In the genomic region with DNA sequence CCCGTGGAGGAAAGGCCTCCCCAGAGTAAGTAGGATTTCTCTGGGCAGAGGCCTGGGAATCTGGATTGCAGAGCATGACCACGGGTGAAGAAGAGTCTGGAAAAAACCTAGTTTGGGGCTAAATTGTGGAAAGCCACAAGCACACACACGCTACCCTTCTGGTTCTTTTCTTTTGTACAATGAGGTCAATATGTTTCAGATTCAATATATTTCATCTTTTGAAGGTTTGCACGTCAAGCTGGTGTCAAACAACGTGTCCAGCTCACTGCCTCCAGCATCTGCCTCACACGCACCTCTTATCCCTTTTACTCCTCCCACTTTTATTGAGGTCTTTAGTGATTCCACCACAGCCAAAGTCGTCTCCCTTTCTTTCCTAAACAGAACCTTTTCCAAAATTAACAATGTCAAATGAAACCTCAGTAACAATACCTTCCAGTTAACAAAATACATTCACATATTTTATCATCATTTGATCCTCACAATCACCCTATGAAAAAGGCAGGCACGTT, we compare ENCODE assay signal across 8 cellular contexts. TPM values are rescaled to one million over a fixed set of nuclear protein-coding genes. Genes with fewer than 3 reads are reported as not detected.
DNase-seq lines count a peak whose midpoint lies in the region; ATAC-seq and TF ChIP-seq lines count a peak whose summit lies in the region.

No MANE protein-coding gene starts in this region.

- H3K36me3 ChIP-seq in smooth muscle cell (ENCODE audit: low read depth) = no peaks in the 10 kb centered on the region

- TF ChIP-seq CTCF in AG10803 (conservative IDR thresholded peaks at IDR 0.05; ENCODE audit: low read length) = no peak
- TF ChIP-seq CTCF in GM20000 (IDR thresholded peaks at IDR 0.05; ENCODE audit: extremely low read depth, missing control alignments) = no peak
- no peak for TF ChIP-seq CTCF in RWPE1 (conservative IDR thresholded peaks at IDR 0.05; ENCODE audit: low read depth)
- no peak for TF ChIP-seq CTCF in fibroblast of villous mesenchyme (IDR thresholded peaks at IDR 0.05; ENCODE audit: insufficient read depth, low read depth, low read length)
- no peak for TF ChIP-seq CTCF in smooth muscle cell (IDR thresholded peaks at IDR 0.05; ENCODE audit: borderline replicate concordance, insufficient read depth, poor library complexity, severe bottlenecking)
- TF ChIP-seq CTCF in omental fat pad (IDR thresholded peaks at IDR 0.05) = no peak

- ATAC-seq in omental fat pad (ENCODE audit: low FRiP score) (no peak), GM19324 (IDR thresholded peaks at IDR 0.05; ENCODE audit: low FRiP score, unreplicated experiment) (no peak)

- no peak for DNase-seq in AG10803 (ENCODE audit: low read depth)
- DNase-seq in GM20000 (ENCODE audit: low spot score) = peak; percentile 39
- DNase-seq in RWPE1 (ENCODE audit: low spot score) = no peak
- DNase-seq in fibroblast of villous mesenchyme (ENCODE audit: low read depth) = no peak
- no peak for DNase-seq in smooth muscle cell (lab: John Stamatoyannopoulos, UW; ENCODE audit: unreplicated experiment)
- no peak for DNase-seq in NCI-H1105 (lab: John Stamatoyannopoulos, UW)
- no peak for DNase-seq in omental fat pad (ENCODE audit: low spot score)

- peaks cover 14% of the 10 kb centered on the region for H3F3A ChIP-seq in smooth muscle cell (ENCODE audit: low read depth)

- H3K27me3 ChIP-seq in smooth muscle cell (ENCODE audit: low read depth) = no peaks in the 10 kb centered on the region

- peak overlapping the region; percentile 74 for H2AFZ ChIP-seq in smooth muscle cell (ENCODE audit: low read depth)

- H3K4me1 ChIP-seq in smooth muscle cell (ENCODE audit: low read depth) = peaks cover 19% of the 10 kb centered on the region

- H3K27ac ChIP-seq in RWPE1 (peak overlapping the region; percentile 89), smooth muscle cell (ENCODE audit: low read depth) (peak overlapping the region; percentile 90)

- WGBS in smooth muscle cell (ENCODE audit: low lambda C conversion rate) = 23% methylated on average over 8 of the region's 8 CpGs

- peak overlapping the region; percentile 74 for H3K9ac ChIP-seq in smooth muscle cell (ENCODE audit: low read depth)

- no peaks in the 10 kb centered on the region for H3K9me3 ChIP-seq in smooth muscle cell (replicated peaks; ENCODE audit: low read depth)

- POLR2A ChIA-PET in RWPE1 (lab: Yijun Ruan, JAX; ENCODE audit: low non-redundant PET) = no interaction called here

- H3K79me2 ChIP-seq in smooth muscle cell (ENCODE audit: low read depth) = peaks cover 15% of the 10 kb centered on the region

- peak overlapping the region; percentile 83 for H3K4me2 ChIP-seq in smooth muscle cell

- H4K20me1 ChIP-seq in smooth muscle cell (ENCODE audit: low read depth) = peaks cover 7% of the 10 kb centered on the region

- CTCF ChIA-PET in RWPE1 (lab: Yijun Ruan, JAX) = no interaction called here

- H3K4me3 ChIP-seq in AG10803 (ENCODE audit: low read length) = peak overlapping the region; percentile 62
- peak overlapping the region; percentile 73 for H3K4me3 ChIP-seq in fibroblast of villous mesenchyme (ENCODE audit: low read depth, low read length)
- peak overlapping the region; percentile 91 for H3K4me3 ChIP-seq in smooth muscle cell

RNA-seq across cellular contexts. Expression of gene EPB41L2, which starts 0.8 kb away (rescaled TPM):
- total RNA-seq in fibroblast of villous mesenchyme (40.2 and 44.8 TPM in 2 replicates), smooth muscle cell (44.6 and 52.9 TPM in 2 replicates), omental fat pad (100 to 1,000 TPM; 104 to 317 (median 144) TPM)
- polyA plus RNA-seq in smooth muscle cell = 40.2 and 44.2 TPM in 2 replicates
